17 cellular contexts compared by ENCODE assay signal in genomic region chr6:166411721-166412151, GRCh38. TPM values are rescaled to one million over a fixed set of nuclear protein-coding genes. Genes with fewer than 3 reads are reported as not detected.
DNase-seq lines count a peak whose midpoint lies in the region; ATAC-seq and TF ChIP-seq lines count a peak whose summit lies in the region.
"Had no signal": no experiment of that assay in that cellular context is flagged by ENCODE, and none has a peak within 500 bp of the region (broad histone marks: within the 10 kb centered on the region; RNA-seq: fewer than 3 reads in every experiment).

No MANE protein-coding gene starts in this region.

- H3K27me3 Mint-ChIP-seq in WTC11 (ENCODE audit: low read depth): no peaks in the 10 kb centered on the region
- H3K27me3 Mint-ChIP-seq in activated naive CD4-positive, alpha-beta T cell treated with anti-CD3 and anti-CD28 coated beads for 36 hours (ENCODE audit: low read depth): no peaks in the 10 kb centered on the region
- peaks cover 23 to 30% of the 10 kb centered on the region in 2 donors for H3K27me3 Mint-ChIP-seq in natural killer cell treated with Interleukin-12 subunit alpha and Interleukin-12 subunit beta and Interleukin-15 and Interleukin-18, amount 100 ng/mL, for 72 hours
- H3K27me3 Mint-ChIP-seq: brain; stimulated activated naive CD8-positive, alpha-beta T cell treated with anti-CD3 and anti-CD28 coated beads, Interleukin-15, Interleukin-2, amounts not matched to agents 100 ng/mL and 50 ng/mL, for 24 hours had no signal

- CTCF ChIA-PET in WTC11 (lab: Charles Lee): interaction anchor here (2.6 kb wide), 1 partner anchor 11 kb away, joined by 11 read pairs; no protein-coding TSS in a partner anchor
- CTCF ChIA-PET in activated naive CD4-positive, alpha-beta T cell treated with anti-CD3 and anti-CD28 coated beads for 36 hours (lab: Charles Lee): interaction anchor here (0.5 to 4.7 kb wide), 4 partner anchors 12 to 132 kb away, joined by 3 to 31 read pairs (median 3); no protein-coding TSS in a partner anchor

- peaks cover 13% of the 10 kb centered on the region for H3K9me3 Mint-ChIP-seq in WTC11
- H3K9me3 Mint-ChIP-seq in activated naive CD4-positive, alpha-beta T cell treated with anti-CD3 and anti-CD28 coated beads for 36 hours: peaks cover 11% of the 10 kb centered on the region
- peaks cover 13% of the 10 kb centered on the region for H3K9me3 Mint-ChIP-seq in natural killer cell treated with Interleukin-12 subunit alpha and Interleukin-12 subunit beta and Interleukin-15 and Interleukin-18, amount 100 ng/mL, for 72 hours

- no peak for ATAC-seq in WTC11
- ATAC-seq in natural killer cell treated with Interleukin-12 subunit alpha and Interleukin-12 subunit beta and Interleukin-15 and Interleukin-18, amount 100 ng/mL, for 72 hours: peak; percentile 14 to 34
- ATAC-seq: PC-3 had no signal

- peak; percentile 53 for DNase-seq in activated T-cell treated with anti-CD3 and anti-CD28 coated beads, Interleukin-2, amount 50 U/mL, for 1 hour
- DNase-seq in activated T-cell treated with anti-CD3 and anti-CD28 coated beads for 4 hours (no peak), WTC11 (ENCODE audit: low spot score) (no peak), mesenteric fat pad (ENCODE audit: low spot score) (no peak), ureter (ENCODE audit: low spot score) (no peak), GM03348 (ENCODE audit: low spot score) (no peak)
- peak; percentile 54 for DNase-seq in activated naive CD4-positive, alpha-beta T cell treated with anti-CD3 and anti-CD28 coated beads for 36 hours
- DNase-seq in natural killer cell treated with Interleukin-12 subunit alpha and Interleukin-12 subunit beta and Interleukin-15 and Interleukin-18, amount 100 ng/mL, for 72 hours (ENCODE audit: low spot score): peak; percentile 58
- DNase-seq: dorsolateral prefrontal cortex, H9, midbrain, NCI-H2029 treated with DMSO at 0.1 percent for 48 hours, NCI-H510A, occipital lobe, PC-3 had no signal

- H3K36me3 Mint-ChIP-seq in WTC11: peaks cover 17% of the 10 kb centered on the region
- peaks cover 12% of the 10 kb centered on the region for H3K36me3 Mint-ChIP-seq in activated naive CD4-positive, alpha-beta T cell treated with anti-CD3 and anti-CD28 coated beads for 36 hours (ENCODE audit: low read depth)
- H3K36me3 Mint-ChIP-seq in natural killer cell treated with Interleukin-12 subunit alpha and Interleukin-12 subunit beta and Interleukin-15 and Interleukin-18, amount 100 ng/mL, for 72 hours: peaks cover 13% of the 10 kb centered on the region

- POLR2A ChIA-PET in WTC11 (lab: Charles Lee): no interaction called here

- H3K27ac Mint-ChIP-seq in WTC11: 0 out of 2 replicates have a peak overlapping the region, but pooled peaks have one; percentile 46
- H3K27ac Mint-ChIP-seq in activated naive CD4-positive, alpha-beta T cell treated with anti-CD3 and anti-CD28 coated beads for 36 hours: peak overlapping the region; percentile 61
- no peak overlapping the region for H3K27ac Mint-ChIP-seq in natural killer cell treated with Interleukin-12 subunit alpha and Interleukin-12 subunit beta and Interleukin-15 and Interleukin-18, amount 100 ng/mL, for 72 hours
- H3K27ac Mint-ChIP-seq: brain; stimulated activated naive CD8-positive, alpha-beta T cell treated with anti-CD3 and anti-CD28 coated beads, Interleukin-15, Interleukin-2, amounts not matched to agents 100 ng/mL and 50 ng/mL, for 24 hours had no signal

- peaks cover 16% of the 10 kb centered on the region for H3K4me1 Mint-ChIP-seq in WTC11
- H3K4me1 Mint-ChIP-seq in activated naive CD4-positive, alpha-beta T cell treated with anti-CD3 and anti-CD28 coated beads for 36 hours (ENCODE audit: low read depth): peaks cover 59% of the 10 kb centered on the region
- H3K4me1 Mint-ChIP-seq in natural killer cell treated with Interleukin-12 subunit alpha and Interleukin-12 subunit beta and Interleukin-15 and Interleukin-18, amount 100 ng/mL, for 72 hours (ENCODE audit: low read depth in 2 of 2): peaks cover 22 to 32% of the 10 kb centered on the region in 2 donors
- H3K4me1 Mint-ChIP-seq: brain had no signal

- no peak overlapping the region for H3K4me3 Mint-ChIP-seq in WTC11
- H3K4me3 Mint-ChIP-seq in activated naive CD4-positive, alpha-beta T cell treated with anti-CD3 and anti-CD28 coated beads for 36 hours: peak overlapping the region; percentile 5
- no peak overlapping the region for H3K4me3 Mint-ChIP-seq in natural killer cell treated with Interleukin-12 subunit alpha and Interleukin-12 subunit beta and Interleukin-15 and Interleukin-18, amount 100 ng/mL, for 72 hours
- H3K4me3 Mint-ChIP-seq: brain; H9; stimulated activated naive CD8-positive, alpha-beta T cell treated with anti-CD3 and anti-CD28 coated beads, Interleukin-15, Interleukin-2, amounts not matched to agents 100 ng/mL and 50 ng/mL, for 24 hours had no signal

- intact Hi-C loops in activated naive CD4-positive, alpha-beta T cell treated with anti-CD3 and anti-CD28 coated beads for 36 hours (cut with micrococcal nuclease): loop anchor here (10.0 kb wide), 1 partner anchor 1293 kb away; no protein-coding TSS in a partner anchor

- no peak for TF ChIP-seq CTCF in WTC11 (IDR thresholded peaks at IDR 0.05)

TF ChIP-seq in WTC11, 78 proteins besides CTCF, POLR2A, EP300 and RAD21 (continues in another document):
- TF ChIP-seq HMGXB4 (CRISPR knock-in tag; IDR thresholded peaks at IDR 0.05): no peak
- TF ChIP-seq ZNF512 (CRISPR knock-in tag; IDR thresholded peaks at IDR 0.05; ENCODE audit: borderline replicate concordance): no peak
- no peak for TF ChIP-seq JUN (CRISPR knock-in tag; IDR thresholded peaks at IDR 0.05)
- TF ChIP-seq STAT6 (CRISPR knock-in tag; conservative IDR thresholded peaks at IDR 0.05; ENCODE audit: low read depth): no peak

RNA-seq across cellular contexts. Expression of gene MPC1, which starts 29.0 kb away (rescaled TPM):
- total RNA-seq in WTC11 (2021): 8.7 to 10.7 TPM (median 9.6 TPM) in 3 replicates
- 10 to 100 TPM; 16.6 to 18.7 TPM for total RNA-seq in activated naive CD4-positive, alpha-beta T cell treated with anti-CD3 and anti-CD28 coated beads for 36 hours
- 10 to 100 TPM; 11.5 to 30.4 TPM for total RNA-seq in natural killer cell treated with Interleukin-12 subunit alpha and Interleukin-12 subunit beta and Interleukin-15 and Interleukin-18, amount 100 ng/mL, for 72 hours
- 49.1 TPM for total RNA-seq in mesenteric fat pad
- total RNA-seq in ureter: 53.9 TPM

Comparison
In these comparisons a context has a peak if more than half of its experiments do, and no peak if none do; other contexts are left out.
1. DNase-seq: peak in activated T-cell treated with anti-CD3 and anti-CD28 coated beads, Interleukin-2, amount 50 U/mL, for 1 hour (single experiment), activated naive CD4-positive, alpha-beta T cell treated with anti-CD3 and anti-CD28 coated beads for 36 hours (single experiment) and natural killer cell treated with Interleukin-12 subunit alpha and Interleukin-12 subunit beta and Interleukin-15 and Interleukin-18, amount 100 ng/mL, for 72 hours (single experiment); none in activated T-cell treated with anti-CD3 and anti-CD28 coated beads for 4 hours (single experiment), WTC11 (single experiment), mesenteric fat pad (single experiment), ureter (single experiment) and GM03348 (single experiment).
2. H3K27ac Mint-ChIP-seq: peak in WTC11 (single experiment) and activated naive CD4-positive, alpha-beta T cell treated with anti-CD3 and anti-CD28 coated beads for 36 hours (single experiment); none in natural killer cell treated with Interleukin-12 subunit alpha and Interleukin-12 subunit beta and Interleukin-15 and Interleukin-18, amount 100 ng/mL, for 72 hours (0 of 2).